In genomic region chr7:100148559-100149328, GRCh38 we compare ENCODE assay signal across 1 cellular context.
TF ChIP-seq lines count a peak whose summit lies in the region.

LAMTOR4 (plus strand) TSS chr7:100148918; CDS start chr7:100148973, 55 bp downstream.

TF ChIP-seq in liver, 16 proteins besides CTCF, POLR2A, EP300 and RAD21 (continued from another document):
- TF ChIP-seq RXRA (IDR thresholded peaks at IDR 0.05): peak; percentile 51 to 63
- peak in 1 of 2 donors; percentile 37 for TF ChIP-seq HNF4A (conservative IDR thresholded peaks at IDR 0.05)
- TF ChIP-seq GABPA (IDR thresholded peaks at IDR 0.05 in 1 of 2, conservative IDR thresholded peaks at IDR 0.05 in 1 of 2): peak; percentile 51 to 87
- no peak for TF ChIP-seq FOXA1 (IDR thresholded peaks at IDR 0.05)
TF ChIP-seq in liver: peak in this region for 8.
